In the genomic region with DNA sequence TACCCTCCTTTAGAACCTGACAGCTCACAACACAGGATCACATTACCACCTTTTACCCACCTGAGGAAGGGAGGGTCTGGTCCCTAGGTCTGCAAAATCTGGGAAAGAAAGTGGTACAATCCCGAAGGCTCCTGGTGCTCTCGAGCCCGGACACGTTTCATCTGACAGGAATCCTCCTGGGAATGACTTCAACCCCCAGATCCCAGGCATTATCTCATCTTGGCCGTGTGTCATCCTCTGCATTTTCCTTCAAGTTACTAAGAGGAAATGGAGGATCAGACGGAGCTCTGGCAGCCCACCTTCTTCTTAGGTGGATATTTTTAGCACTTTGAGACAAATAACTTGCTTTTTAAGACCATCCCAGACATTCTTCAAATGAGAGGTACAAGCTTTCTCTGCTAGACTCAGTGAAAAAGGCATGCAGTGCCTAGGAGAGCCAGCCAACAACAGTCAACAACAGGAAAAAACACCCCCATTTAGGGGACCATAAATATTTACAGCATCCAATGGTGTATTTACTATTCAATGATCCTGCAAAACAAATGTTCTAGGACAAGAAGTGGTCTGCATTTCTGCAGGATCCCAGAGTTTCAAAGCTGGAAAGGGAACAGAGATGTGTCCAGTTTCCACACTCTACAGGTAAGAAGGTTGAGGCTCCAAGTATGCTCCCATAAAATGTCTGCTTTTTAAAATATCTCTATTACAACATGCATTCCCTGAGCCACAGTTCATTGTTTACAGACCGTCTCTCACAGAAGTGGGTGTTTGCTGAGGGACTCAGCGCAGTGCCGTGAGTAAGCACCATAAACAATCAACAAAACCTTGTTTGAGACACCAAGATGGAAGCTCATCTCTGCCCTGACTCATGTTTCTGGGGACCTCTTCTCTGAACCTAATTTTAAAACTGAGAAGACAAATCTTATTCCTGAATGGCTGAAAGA, we compare ENCODE assay signal across 10 cellular contexts. TPM values are rescaled to one million over a fixed set of nuclear protein-coding genes. Genes with fewer than 3 reads are reported as not detected.
DNase-seq lines count a peak whose midpoint lies in the region; ATAC-seq, FAIRE-seq and TF ChIP-seq lines count a peak whose summit lies in the region.
"Had no signal": no experiment of that assay in that cellular context is flagged by ENCODE, and none has a peak within 500 bp of the region (broad histone marks: within the 10 kb centered on the region; RNA-seq: fewer than 3 reads in every experiment).

No MANE protein-coding gene starts in this region.

- no peaks in the 10 kb centered on the region for H3K36me3 ChIP-seq in RWPE2 (ENCODE audit: low read depth)
- H3K36me3 ChIP-seq: tibial nerve had no signal

- H3K27me3 ChIP-seq in RWPE2 (ENCODE audit: insufficient read depth, poor library complexity, severe bottlenecking): no peaks in the 10 kb centered on the region
- H3K27me3 ChIP-seq: tibial nerve had no signal

- peak overlapping the region; percentile 74 for H3K4me2 ChIP-seq in A549

- H3K27ac ChIP-seq in A549: peak overlapping the region; percentile 48 to 52; a peak in 5 of 6 replicates
- H3K27ac ChIP-seq in RWPE2 (ENCODE audit: poor library complexity, severe bottlenecking): peak overlapping the region; percentile 75
- H3K27ac ChIP-seq: tibial nerve had no signal

- TF ChIP-seq RAD21 in A549 (conservative IDR thresholded peaks at IDR 0.05 in 1 of 2, IDR thresholded peaks at IDR 0.05 in 1 of 2): no peak

- no peaks in the 10 kb centered on the region for H3K9me3 ChIP-seq in A549
- H3K9me3 ChIP-seq in RWPE2 (ENCODE audit: severe bottlenecking): no peaks in the 10 kb centered on the region

- 1% methylated on average over 9 of the region's 9 CpGs for WGBS in A549 (ENCODE audit: missing lambda C conversion rate)

- TF ChIP-seq CTCF in A549 (IDR thresholded peaks at IDR 0.05) (no peak), RWPE2 (IDR thresholded peaks at IDR 0.05; ENCODE audit: poor library complexity, severe bottlenecking) (no peak), foreskin fibroblast (IDR thresholded peaks at IDR 0.05; ENCODE audit: low read depth, low read length) (no peak)

- CTCF ChIA-PET in A549 (lab: Yijun Ruan, JAX): interaction anchor here (1.1 kb wide), 1 partner anchor 32 kb away, joined by 5 read pairs; no protein-coding TSS in a partner anchor

- H3K4me3 ChIP-seq in A549 (no peak overlapping the region), RWPE2 (ENCODE audit: severe bottlenecking) (no peak overlapping the region), foreskin fibroblast (ENCODE audit: low read depth in 1 of 2, low read length in 2 of 2) (no peak overlapping the region)
- H3K4me3 ChIP-seq: tibial nerve had no signal

- peak; percentile 97 for ATAC-seq in A549
- ATAC-seq in RWPE2 (ENCODE audit: low read depth): peak; percentile 81
- ATAC-seq in HG03469 (IDR thresholded peaks at IDR 0.05; ENCODE audit: unreplicated experiment): no peak
- no peak for ATAC-seq in left lobe of liver

- no peak for TF ChIP-seq EP300 in A549 (IDR thresholded peaks at IDR 0.05)

- DNase-seq in A549 (ENCODE audit: low read depth in 1 of 2, low spot score in 1 of 2) (peak; percentile 18 to 81), HCEC 1CT (peak; percentile 85), RWPE2 (ENCODE audit: low spot score) (peak; percentile 73), foreskin fibroblast (peak; percentile 10 to 48), KBM-7 (no peak), left lobe of liver (ENCODE audit: low spot score) (no peak)
- DNase-seq in activated CD8-positive, alpha-beta memory T cell treated with anti-CD3 and anti-CD28 coated beads, Interleukin-2, amount 50 U/mL, for 48 hours: no peak
- DNase-seq: NCI-H1694 had no signal

- POLR2A ChIA-PET in A549 (lab: Yijun Ruan, JAX): interaction anchor here (1.5 kb wide), 1 partner anchor 39 kb away, joined by 4 read pairs; a partner anchor contains a TSS

- FAIRE-seq in A549 (lab: Jason Lieb, UNC): no peak

- no peak for TF ChIP-seq POLR2A in A549 (IDR thresholded peaks at IDR 0.05; ENCODE audit: low read length)

- H3K4me1 ChIP-seq in A549 (peaks cover 35% of the 10 kb centered on the region), RWPE2 (ENCODE audit: insufficient read depth, poor library complexity, severe bottlenecking) (peaks cover 53% of the 10 kb centered on the region)
- H3K4me1 ChIP-seq: tibial nerve had no signal

- in situ Hi-C loops in KBM-7 (cut with MboI; ENCODE audit: low pct_unique_long_range_greater_than_20kb, low sequenced_read_pairs): no loop called here

TF ChIP-seq in A549, 52 proteins besides CTCF, POLR2A, EP300 and RAD21:
- TF ChIP-seq JUNB (IDR thresholded peaks at IDR 0.05): peak; percentile 51
- TF ChIP-seq FOSL2 (IDR thresholded peaks at IDR 0.05): no peak
- peak; percentile 75 for TF ChIP-seq FOSL2 (CRISPR knock-in tag; IDR thresholded peaks at IDR 0.05)
- TF ChIP-seq EHF (CRISPR knock-in tag; IDR thresholded peaks at IDR 0.05): no peak
- TF ChIP-seq, protein P1, sequence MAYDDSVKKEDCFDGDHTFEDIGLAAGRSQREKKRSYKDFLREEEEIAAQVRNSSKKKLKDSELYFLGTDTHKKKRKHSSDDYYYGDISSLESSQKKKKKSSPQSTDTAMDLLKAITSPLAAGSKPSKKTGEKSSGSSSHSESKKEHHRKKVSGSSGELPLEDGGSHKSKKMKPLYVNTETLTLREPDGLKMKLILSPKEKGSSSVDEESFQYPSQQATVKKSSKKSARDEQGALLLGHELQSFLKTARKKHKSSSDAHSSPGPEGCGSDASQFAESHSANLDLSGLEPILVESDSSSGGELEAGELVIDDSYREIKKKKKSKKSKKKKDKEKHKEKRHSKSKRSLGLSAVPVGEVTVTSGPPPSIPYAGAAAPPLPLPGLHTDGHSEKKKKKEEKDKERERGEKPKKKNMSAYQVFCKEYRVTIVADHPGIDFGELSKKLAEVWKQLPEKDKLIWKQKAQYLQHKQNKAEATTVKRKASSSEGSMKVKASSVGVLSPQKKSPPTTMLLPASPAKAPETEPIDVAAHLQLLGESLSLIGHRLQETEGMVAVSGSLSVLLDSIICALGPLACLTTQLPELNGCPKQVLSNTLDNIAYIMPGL (CRISPR knock-in tag; IDR thresholded peaks at IDR 0.05; ENCODE audit: borderline replicate concordance): no peak
- peak; percentile 45; the same call in 1 of the 2 replicates for TF ChIP-seq GATA3 (IDR thresholded peaks at IDR 0.05; ENCODE audit: borderline replicate concordance)
- TF ChIP-seq CEBPB (IDR thresholded peaks at IDR 0.05): peak in 1 of 2 experiments; percentile 56; a peak in 2 of 4 replicates
- TF ChIP-seq, protein P2, sequence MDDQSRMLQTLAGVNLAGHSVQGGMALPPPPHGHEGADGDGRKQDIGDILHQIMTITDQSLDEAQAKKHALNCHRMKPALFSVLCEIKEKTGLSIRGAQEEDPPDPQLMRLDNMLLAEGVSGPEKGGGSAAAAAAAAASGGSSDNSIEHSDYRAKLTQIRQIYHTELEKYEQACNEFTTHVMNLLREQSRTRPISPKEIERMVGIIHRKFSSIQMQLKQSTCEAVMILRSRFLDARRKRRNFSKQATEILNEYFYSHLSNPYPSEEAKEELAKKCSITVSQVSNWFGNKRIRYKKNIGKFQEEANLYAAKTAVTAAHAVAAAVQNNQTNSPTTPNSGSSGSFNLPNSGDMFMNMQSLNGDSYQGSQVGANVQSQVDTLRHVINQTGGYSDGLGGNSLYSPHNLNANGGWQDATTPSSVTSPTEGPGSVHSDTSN (IDR thresholded peaks at IDR 0.05): no peak

RNA-seq across cellular contexts. Expression of a gene that starts 38.3 kb away (rescaled TPM):
- polyA plus RNA-seq in A549 (2011; rRNA removed) (10.6 and 12.1 TPM in 2 replicates), A549 (2017; fragmentation: RNase III; extraction: RNeasy Plus Mini Kit Qiagen cat#74134 plus additional on column Dnase treatment) (5.8 to 7.3 TPM (median 7.3 TPM) in 3 replicates)
- 3.9 and 4.0 TPM in 2 replicates for polyA plus RNA-seq in A549 (2012; cell fraction: cytosol; rRNA removed)
- 3.3 and 3.6 TPM in 2 replicates for polyA plus RNA-seq in A549 (2012; cell fraction: nucleus; rRNA removed)
- 9.3 and 11.6 TPM in 2 replicates for polyA minus RNA-seq in A549 (2011; rRNA and poly(A)+ RNA removed)
- 1.5 TPM for total RNA-seq in left lobe of liver

Comparison
In these comparisons a context has a peak if more than half of its experiments do, and no peak if none do; other contexts are left out.
1. ATAC-seq: peak in A549 (2 of 2) and RWPE2 (single experiment); none in HG03469 (single experiment) and left lobe of liver (single experiment).
2. DNase-seq: peak in A549 (2 of 2), HCEC 1CT (single experiment), RWPE2 (single experiment) and foreskin fibroblast (2 of 2); none in KBM-7 (single experiment), activated CD8-positive, alpha-beta memory T cell treated with anti-CD3 and anti-CD28 coated beads, Interleukin-2, amount 50 U/mL, for 48 hours (single experiment) and left lobe of liver (single experiment).